8 cellular contexts compared by ENCODE assay signal in the genomic region with DNA sequence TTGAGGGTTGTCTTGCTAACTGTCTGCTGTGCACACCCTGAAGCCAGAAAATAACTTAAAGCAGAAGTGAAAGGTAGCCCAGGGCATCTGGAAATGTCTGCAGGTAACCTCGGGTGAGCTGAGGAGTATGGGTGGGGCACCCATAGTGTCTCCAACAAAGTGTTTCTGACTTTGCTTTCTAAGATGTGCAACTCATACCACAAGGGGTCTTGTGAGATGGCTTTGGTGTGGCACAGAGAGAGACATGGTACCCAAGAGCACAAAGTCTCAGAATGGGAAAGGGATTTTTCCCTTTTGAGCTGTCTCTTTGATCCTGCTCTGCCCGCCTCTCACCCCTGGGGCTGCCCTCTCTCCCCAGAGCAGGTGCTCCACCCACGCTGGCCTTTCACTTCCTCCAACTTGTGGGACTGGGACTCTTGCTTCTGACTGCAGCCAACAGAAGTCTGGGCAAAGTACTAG. TPM values are rescaled to one million over a fixed set of nuclear protein-coding genes. Genes with fewer than 3 reads are reported as not detected.
DNase-seq lines count a peak whose midpoint lies in the region; ATAC-seq lines count a peak whose summit lies in the region.

No MANE protein-coding gene starts in this region.

- no peaks in the 10 kb centered on the region for H3K27me3 Mint-ChIP-seq in activated naive CD8-positive, alpha-beta T cell treated with anti-CD3 and anti-CD28 coated beads for 36 hours

- no peaks in the 10 kb centered on the region for H3K9me3 Mint-ChIP-seq in activated naive CD8-positive, alpha-beta T cell treated with anti-CD3 and anti-CD28 coated beads for 36 hours

- ATAC-seq in GM18498 (IDR thresholded peaks at IDR 0.05; ENCODE audit: unreplicated experiment), result peak; percentile 90
- peak; percentile 91 for ATAC-seq in GM21526 (IDR thresholded peaks at IDR 0.05; ENCODE audit: low FRiP score, unreplicated experiment)

- H3K36me3 Mint-ChIP-seq in activated naive CD8-positive, alpha-beta T cell treated with anti-CD3 and anti-CD28 coated beads for 36 hours, result no peaks in the 10 kb centered on the region

- no peak overlapping the region for H3K27ac Mint-ChIP-seq in activated naive CD8-positive, alpha-beta T cell treated with anti-CD3 and anti-CD28 coated beads for 36 hours

- no peak overlapping the region for H3K4me3 Mint-ChIP-seq in activated naive CD8-positive, alpha-beta T cell treated with anti-CD3 and anti-CD28 coated beads for 36 hours

- peak; percentile 74 for DNase-seq in HT-29 (ENCODE audit: low spot score)
- peak; percentile 56 for DNase-seq in activated naive CD8-positive, alpha-beta T cell treated with anti-CD3 and anti-CD28 coated beads for 36 hours
- peak; percentile 63 for DNase-seq in stimulated activated CD4-positive, alpha-beta T cell treated with anti-CD3 and anti-CD28 coated beads, Interleukin-15, amount 100 ng/mL, for 24 hours
- DNase-seq in NCI-H1436 (lab: John Stamatoyannopoulos, UW), result no peak
- DNase-seq in HK-2 (ENCODE audit: unreplicated experiment), result no peak
- DNase-seq in NCI-H2029 treated with DMSO at 0.1 percent for 48 hours (lab: John Stamatoyannopoulos, UW), result no peak

- H3K4me1 Mint-ChIP-seq in activated naive CD8-positive, alpha-beta T cell treated with anti-CD3 and anti-CD28 coated beads for 36 hours, result peaks cover 30% of the 10 kb centered on the region

RNA-seq across cellular contexts. Expression of a gene that starts 6.9 kb away (rescaled TPM):
- total RNA-seq in HT-29 (2014; rRNA removed; shearing (Covaris generic)), result 8.1 and 15.2 TPM in 2 replicates
- 10 to 100 TPM; 12.7 to 14.0 TPM for total RNA-seq in activated naive CD8-positive, alpha-beta T cell treated with anti-CD3 and anti-CD28 coated beads for 36 hours

RNA-seq across cellular contexts. Expression of a gene that starts 9.0 kb away (rescaled TPM):
- total RNA-seq in HT-29 (2014; rRNA removed; shearing (Covaris generic)), result 3.4 and 4.1 TPM in 2 replicates
- total RNA-seq in activated naive CD8-positive, alpha-beta T cell treated with anti-CD3 and anti-CD28 coated beads for 36 hours, result under 1 TPM in 1 of 2 experiments, not detected in 1; 0.12 TPM

Comparison
In these comparisons a context has a peak if more than half of its experiments do, and no peak if none do; other contexts are left out.
1. DNase-seq: peak in HT-29 (single experiment), activated naive CD8-positive, alpha-beta T cell treated with anti-CD3 and anti-CD28 coated beads for 36 hours (single experiment) and stimulated activated CD4-positive, alpha-beta T cell treated with anti-CD3 and anti-CD28 coated beads, Interleukin-15, amount 100 ng/mL, for 24 hours (single experiment); none in NCI-H1436 (single experiment), HK-2 (single experiment) and NCI-H2029 treated with DMSO at 0.1 percent for 48 hours (single experiment).